Comparison of ENCODE assay signal across 8 cellular contexts in genomic region chr7:104272767-104273384, GRCh38. TPM values are rescaled to one million over a fixed set of nuclear protein-coding genes. Genes with fewer than 3 reads are reported as not detected.
DNase-seq lines count a peak whose midpoint lies in the region; TF ChIP-seq lines count a peak whose summit lies in the region.

No MANE protein-coding gene starts in this region.

- no peak overlapping the region for H3K27ac ChIP-seq in breast epithelium
- no peak overlapping the region for H3K27ac ChIP-seq in hepatocyte
- H3K27ac ChIP-seq in neuronal stem cell (replicated peaks; ENCODE audit: low read length), result no peak overlapping the region

- no TSS peak for BruUV-seq in MCF 10A (replicated peaks; lab: Mats Ljungman, UMichigan)

- no peaks in the 10 kb centered on the region for H3K79me1 ChIP-seq in neuronal stem cell (ENCODE audit: low read depth, low read length)

- H3K4ac ChIP-seq in neuronal stem cell (ENCODE audit: low read length), result no peak overlapping the region

- no peak overlapping the region for H2BK12ac ChIP-seq in neuronal stem cell (ENCODE audit: low read length)

- H2AK5ac ChIP-seq in neuronal stem cell (ENCODE audit: low read depth, low read length), result no peak overlapping the region

- H3K23ac ChIP-seq in neuronal stem cell (ENCODE audit: low read depth, low read length, poor library complexity), result no peak overlapping the region

- no peaks in the 10 kb centered on the region for H3K4me1 Mint-ChIP-seq in MCF 10A (ENCODE audit: insufficient read depth, unreplicated experiment)

- H3K27me3 ChIP-seq in breast epithelium (no peaks in the 10 kb centered on the region), hepatocyte (peaks cover 3% of the 10 kb centered on the region), neuronal stem cell (ENCODE audit: control insufficient read depth in 3 of 3, insufficient read depth in 3 of 3, low read depth in 1 of 3, low read length in 3 of 3) (no peaks in the 10 kb centered on the region)

- no peaks in the 10 kb centered on the region for H4K20me1 ChIP-seq in hepatocyte (ENCODE audit: insufficient read depth, poor library complexity, severe bottlenecking)

- no peaks in the 10 kb centered on the region for H3K36me3 ChIP-seq in breast epithelium
- H3K36me3 ChIP-seq in hepatocyte (replicated peaks; ENCODE audit: insufficient read depth, low read depth), result no peaks in the 10 kb centered on the region
- H3K36me3 ChIP-seq in neuronal stem cell (replicated peaks in 1 of 2; ENCODE audit: control insufficient read depth in 2 of 2, insufficient read depth in 2 of 2, low read length in 2 of 2), result no peaks in the 10 kb centered on the region

- no peaks in the 10 kb centered on the region for H3K79me2 ChIP-seq in hepatocyte

- intact Hi-C loops in MCF 10A (cut with micrococcal nuclease) (loop anchor here (5.0 to 10.0 kb wide), 2 partner anchors 644 to 698 kb away; no protein-coding TSS in a partner anchor), breast epithelium (cut with DNase I; ENCODE audit: low total_unique reads) (loop anchor here (10.0 kb wide), 1 partner anchor 538 kb away; no protein-coding TSS in a partner anchor)

- TF ChIP-seq CTCF in MCF 10A (IDR thresholded peaks at IDR 0.05; ENCODE audit: unreplicated experiment), result peak; percentile 41
- no peak for TF ChIP-seq CTCF in breast epithelium (IDR thresholded peaks at IDR 0.05)
- TF ChIP-seq CTCF in LNCAP (IDR thresholded peaks at IDR 0.05), result peak; percentile 88
- peak; percentile 56 for TF ChIP-seq CTCF in hepatocyte (IDR thresholded peaks at IDR 0.05; ENCODE audit: poor library complexity)

- H2AFZ ChIP-seq in hepatocyte (no peak overlapping the region), neuronal stem cell (ENCODE audit: low read length) (no peak overlapping the region)

- POLR2A ChIA-PET in MCF 10A (lab: Yijun Ruan, JAX), result interaction anchor here (1.1 kb wide), 1 partner anchor 10 kb away, joined by 3 read pairs; no protein-coding TSS in a partner anchor

- TF ChIP-seq POLR2A in breast epithelium (IDR thresholded peaks at IDR 0.05), result no peak

- H3K4me2 ChIP-seq in hepatocyte (no peak overlapping the region), neuronal stem cell (ENCODE audit: insufficient read depth, low read length, poor library complexity, severe bottlenecking) (no peak overlapping the region)

- no peaks in the 10 kb centered on the region for H3K9me3 Mint-ChIP-seq in MCF 10A (ENCODE audit: unreplicated experiment)

- no peak overlapping the region for H3K27ac Mint-ChIP-seq in MCF 10A (ENCODE audit: low read depth, unreplicated experiment)

- H3K4me3 ChIP-seq in breast epithelium, result no peak overlapping the region
- no peak overlapping the region for H3K4me3 ChIP-seq in hepatocyte
- H3K4me3 ChIP-seq in neuronal stem cell (ENCODE audit: low read length in 2 of 2), result no peak overlapping the region

- no peak overlapping the region for H4K91ac ChIP-seq in neuronal stem cell (ENCODE audit: low read depth, low read length, poor library complexity)

- no peak overlapping the region for H3K4me3 Mint-ChIP-seq in MCF 10A (ENCODE audit: unreplicated experiment)

- no peak overlapping the region for H3K18ac ChIP-seq in neuronal stem cell (ENCODE audit: low read length)

- H3K36me3 Mint-ChIP-seq in MCF 10A (ENCODE audit: insufficient read depth, unreplicated experiment), result no peaks in the 10 kb centered on the region

- no peak overlapping the region for H2BK5ac ChIP-seq in neuronal stem cell (ENCODE audit: low read length)

- no peak overlapping the region for H3K9ac ChIP-seq in neuronal stem cell (ENCODE audit: low read depth, low read length, poor library complexity)

- H3K9me3 ChIP-seq in breast epithelium, result peaks cover 0 to 5% of the 10 kb centered on the region in 2 donors
- H3K9me3 ChIP-seq in hepatocyte (ENCODE audit: low read depth), result no peaks in the 10 kb centered on the region
- peaks cover 0 to 3% of the 10 kb centered on the region in 2 donors for H3K9me3 ChIP-seq in neuronal stem cell (replicated peaks in 1 of 2; ENCODE audit: control insufficient read depth in 2 of 2, insufficient read depth in 1 of 2, low read depth in 1 of 2, low read length in 2 of 2)

- no peak overlapping the region for H2BK15ac ChIP-seq in neuronal stem cell (ENCODE audit: low read length)

- H3K27me3 Mint-ChIP-seq in MCF 10A (ENCODE audit: insufficient read depth, unreplicated experiment), result peaks cover 50% of the 10 kb centered on the region

- CTCF ChIA-PET in MCF 10A (lab: Yijun Ruan, JAX), result interaction anchor here (0.6 to 2.7 kb wide), 2 partner anchors 575 to 582 kb away, joined by 3 to 37 read pairs; no protein-coding TSS in a partner anchor

- no peak overlapping the region for H2BK120ac ChIP-seq in neuronal stem cell (ENCODE audit: low read depth, low read length)

- H4K8ac ChIP-seq in neuronal stem cell (ENCODE audit: low read depth, low read length), result no peak overlapping the region

- no peak overlapping the region for H3K14ac ChIP-seq in neuronal stem cell (ENCODE audit: low read length)

- H3K4me1 ChIP-seq in breast epithelium, result no peaks in the 10 kb centered on the region
- H3K4me1 ChIP-seq in hepatocyte (ENCODE audit: insufficient read depth), result no peaks in the 10 kb centered on the region
- no peaks in the 10 kb centered on the region for H3K4me1 ChIP-seq in neuronal stem cell (ENCODE audit: control insufficient read depth in 2 of 2, insufficient read depth in 1 of 2, low read depth in 1 of 2, low read length in 2 of 2)

- WGBS in hepatocyte (ENCODE audit: low lambda C conversion rate, missing lambda C conversion rate), result 79% methylated on average over 5 of the region's 5 CpGs
- no CpG with 5 or more reads among the region's 5 CpGs for WGBS in neuronal stem cell (ENCODE audit: extremely low coverage in 2 of 2, insufficient read length in 2 of 2, insufficient replicate concordance in 1 of 2), 2 donors

- no peaks in the 10 kb centered on the region for H3K9me2 ChIP-seq in hepatocyte (replicated peaks; ENCODE audit: insufficient read depth)

- peak; percentile 50 for DNase-seq in MCF 10A (ENCODE audit: unreplicated experiment)
- no peak for DNase-seq in breast epithelium (ENCODE audit: low spot score in 2 of 2)
- peak; percentile 17 for DNase-seq in SKM-1 treated with dmso at 0.1 percent for 144 hours (lab: John Stamatoyannopoulos, UW; ENCODE audit: unreplicated experiment)
- peak; percentile 29 for DNase-seq in hepatocyte (ENCODE audit: low spot score)
- no peak for DNase-seq in cerebellar nuclear complex (lab: John Stamatoyannopoulos, UW)
- DNase-seq in activated gamma-delta T cell treated with Interleukin-2 at 50 U/mL for 16 hours, result no peak
- no peak for DNase-seq in neuronal stem cell (ENCODE audit: low spot score)

RNA-seq across cellular contexts. Expression of gene LHFPL3, which starts 55.5 kb away (rescaled TPM):
- not detected in 2 replicates for total RNA-seq in MCF 10A (2022)
- not detected for total RNA-seq in breast epithelium
- total RNA-seq in hepatocyte, result not detected in 2 replicates
- 0.43 TPM in 1 of 2 replicates, not detected in the other for polyA plus RNA-seq in hepatocyte
- 0.10 TPM for polyA plus RNA-seq in neuronal stem cell (2013, experiment 1 of 2)
- 0.08 TPM for polyA plus RNA-seq in neuronal stem cell (2013, experiment 2 of 2)

Comparison
In these comparisons a context has a peak if more than half of its experiments do, and no peak if none do; other contexts are left out.
1. DNase-seq: peak in MCF 10A (single experiment), SKM-1 treated with dmso at 0.1 percent for 144 hours (single experiment) and hepatocyte (single experiment); none in breast epithelium (0 of 2), cerebellar nuclear complex (0 of 2), activated gamma-delta T cell treated with Interleukin-2 at 50 U/mL for 16 hours (single experiment) and neuronal stem cell (single experiment).
2. CTCF ChIP-seq: peak in MCF 10A (single experiment), LNCAP (single experiment) and hepatocyte (single experiment); none in breast epithelium (0 of 3).